8 cellular contexts compared by ENCODE assay signal in the genomic region with DNA sequence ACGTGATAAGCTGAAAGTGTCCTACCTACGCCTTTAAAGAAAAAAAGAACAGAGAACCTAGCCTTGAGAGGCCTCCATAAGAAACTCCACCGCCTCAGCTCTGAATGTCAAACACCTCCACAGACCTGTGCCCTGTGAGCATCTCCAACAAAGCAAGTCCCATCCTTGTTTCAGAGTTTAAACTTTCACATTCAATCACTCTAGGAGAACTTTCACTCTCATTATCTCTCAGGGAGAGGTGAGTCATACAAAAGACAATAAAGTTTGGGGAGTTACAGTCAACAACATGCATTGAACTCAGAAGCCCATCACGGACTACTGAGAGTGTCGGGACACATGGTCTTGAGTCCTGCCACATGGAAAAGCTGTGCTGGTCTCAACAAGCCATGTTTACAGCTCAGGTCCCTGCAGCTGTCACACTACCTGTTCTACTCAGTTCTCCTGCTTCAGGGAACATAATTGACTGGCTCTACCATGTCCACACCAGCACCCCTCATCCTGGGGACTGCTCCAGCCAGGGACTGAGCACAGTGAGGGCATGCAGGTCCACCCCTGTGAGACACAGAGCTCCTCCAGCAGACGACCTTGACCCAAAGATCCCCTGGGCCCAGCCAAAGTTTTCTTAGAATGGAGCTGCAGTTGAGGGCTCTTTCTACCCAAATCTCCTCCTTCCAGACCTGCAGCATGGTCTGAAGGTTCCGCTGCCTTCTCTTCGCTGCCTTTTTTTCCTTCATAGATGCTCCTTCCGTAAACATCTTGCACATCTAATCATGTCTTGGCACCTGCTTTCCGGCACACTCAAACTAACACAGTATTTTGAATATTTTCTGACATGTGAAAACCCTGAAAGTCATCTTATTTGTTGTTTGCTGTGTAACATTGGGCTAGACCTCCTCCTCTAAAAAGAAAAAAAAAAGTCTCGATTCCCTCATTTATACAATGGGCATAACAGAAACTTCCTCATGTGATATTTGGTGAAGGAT.
DNase-seq lines count a peak whose midpoint lies in the region; ATAC-seq lines count a peak whose summit lies in the region.

No MANE protein-coding gene starts in this region.

- DNase-seq in activated CD4-positive, alpha-beta T cell treated with anti-CD3 and anti-CD28 coated beads for 4 hours = peak; percentile 55 to 67
- DNase-seq in activated CD4-positive, alpha-beta T cell treated with anti-CD3 and anti-CD28 coated beads, Interleukin-2, amount 50 U/mL, for 1 hour = no peak
- DNase-seq in activated CD4-positive, alpha-beta T cell treated with anti-CD3 and anti-CD28 coated beads, Interleukin-2, amount 50 U/mL, for 48 hours = peak; percentile 61 to 74
- DNase-seq in kidney tubule cell (ENCODE audit: low spot score) = peak; percentile 54
- DNase-seq in NCI-H2171 (lab: John Stamatoyannopoulos, UW) = no peak
- DNase-seq in NCI-H1930 (lab: John Stamatoyannopoulos, UW) = no peak
- no peak for DNase-seq in NCI-H146 (lab: John Stamatoyannopoulos, UW)

- ATAC-seq in HG03097 (IDR thresholded peaks at IDR 0.05; ENCODE audit: low FRiP score, unreplicated experiment) = peak; percentile 49

Comparison
In these comparisons a context has a peak if more than half of its experiments do, and no peak if none do; other contexts are left out.
1. DNase-seq: peak in activated CD4-positive, alpha-beta T cell treated with anti-CD3 and anti-CD28 coated beads for 4 hours (2 of 2), activated CD4-positive, alpha-beta T cell treated with anti-CD3 and anti-CD28 coated beads, Interleukin-2, amount 50 U/mL, for 48 hours (2 of 2) and kidney tubule cell (single experiment); none in activated CD4-positive, alpha-beta T cell treated with anti-CD3 and anti-CD28 coated beads, Interleukin-2, amount 50 U/mL, for 1 hour (single experiment), NCI-H2171 (single experiment), NCI-H1930 (0 of 2) and NCI-H146 (single experiment).